1 cellular context compared by ENCODE assay signal in genomic region chr2:172231508-172231907, GRCh38.
TF ChIP-seq lines count a peak whose summit lies in the region.

No MANE protein-coding gene starts in this region.

TF ChIP-seq in SK-N-SH treated with all-trans-retinoic acid at 6 μM for 48 hours, 23 proteins besides CTCF, POLR2A, EP300 and RAD21 (continued from another document):
- TF ChIP-seq, protein P1, sequence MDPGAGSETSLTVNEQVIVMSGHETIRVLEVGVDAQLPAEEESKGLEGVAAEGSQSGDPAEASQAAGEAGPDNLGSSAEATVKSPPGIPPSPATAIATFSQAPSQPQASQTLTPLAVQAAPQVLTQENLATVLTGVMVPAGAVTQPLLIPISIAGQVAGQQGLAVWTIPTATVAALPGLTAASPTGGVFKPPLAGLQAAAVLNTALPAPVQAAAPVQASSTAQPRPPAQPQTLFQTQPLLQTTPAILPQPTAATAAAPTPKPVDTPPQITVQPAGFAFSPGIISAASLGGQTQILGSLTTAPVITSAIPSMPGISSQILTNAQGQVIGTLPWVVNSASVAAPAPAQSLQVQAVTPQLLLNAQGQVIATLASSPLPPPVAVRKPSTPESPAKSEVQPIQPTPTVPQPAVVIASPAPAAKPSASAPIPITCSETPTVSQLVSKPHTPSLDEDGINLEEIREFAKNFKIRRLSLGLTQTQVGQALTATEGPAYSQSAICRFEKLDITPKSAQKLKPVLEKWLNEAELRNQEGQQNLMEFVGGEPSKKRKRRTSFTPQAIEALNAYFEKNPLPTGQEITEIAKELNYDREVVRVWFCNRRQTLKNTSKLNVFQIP (CRISPR knock-in tag; IDR thresholded peaks at IDR 0.05; ENCODE audit: borderline replicate concordance, low read depth): no peak
